Comparison of ENCODE assay signal across 14 cellular contexts in genomic region chr13:79432992-79433391, GRCh38. TPM values are rescaled to one million over a fixed set of nuclear protein-coding genes. Genes with fewer than 3 reads are reported as not detected.
DNase-seq lines count a peak whose midpoint lies in the region; ATAC-seq, FAIRE-seq and TF ChIP-seq lines count a peak whose summit lies in the region.
"Had no signal": no experiment of that assay in that cellular context is flagged by ENCODE, and none has a peak within 500 bp of the region (broad histone marks: within the 10 kb centered on the region; RNA-seq: fewer than 3 reads in every experiment).

No MANE protein-coding gene starts in this region.

- peak overlapping the region; percentile 63 for H2AK5ac ChIP-seq in neuronal stem cell (ENCODE audit: low read depth, low read length)

- peak overlapping the region; percentile 90 for H2BK12ac ChIP-seq in neuronal stem cell (ENCODE audit: low read length)

- in situ Hi-C loops in HepG2 (cut with HindIII; ENCODE audit: extremely low pct_ligation_motif_present, low pct_unique_long_range_greater_than_20kb), result no loop called here

- no peaks in the 10 kb centered on the region for H3K27me3 ChIP-seq in HepG2 (ENCODE audit: control insufficient read depth in 1 of 2, insufficient read depth in 2 of 2, low read length in 2 of 2)
- H3K27me3 ChIP-seq in right lobe of liver, result no peaks in the 10 kb centered on the region
- H3K27me3 ChIP-seq in neuronal stem cell (ENCODE audit: control insufficient read depth in 3 of 3, insufficient read depth in 3 of 3, low read depth in 1 of 3, low read length in 3 of 3), result peaks cover 0 to 44% (median 0%) of the 10 kb centered on the region in 3 experiments
- H3K27me3 ChIP-seq: BE2C had no signal

- peak overlapping the region; percentile 89 for H2BK15ac ChIP-seq in neuronal stem cell (ENCODE audit: low read length)

- no peak for FAIRE-seq in HepG2 (lab: Jason Lieb, UNC)
- FAIRE-seq: A204.1 had no signal

- no peak overlapping the region for H3K4ac ChIP-seq in neuronal stem cell (ENCODE audit: low read length)

- H3K4me3 ChIP-seq in HepG2 (replicated peaks in 1 of 3; ENCODE audit: insufficient read depth in 1 of 3, low read depth in 2 of 3, low read length in 3 of 3) (no peak overlapping the region), right lobe of liver (no peak overlapping the region), neuronal stem cell (ENCODE audit: low read length in 2 of 2) (peak overlapping the region in 1 of 2 donors; percentile 67)

- peak; percentile 56 for ATAC-seq in HepG2
- ATAC-seq in right lobe of liver, result no peak
- no peak for ATAC-seq in GM18502 (IDR thresholded peaks at IDR 0.05; ENCODE audit: poor library complexity, unreplicated experiment)

- CTCF ChIA-PET in HepG2 (lab: Yijun Ruan, JAX; ENCODE audit: low intra/inter-chr PET ratio, low total read pairs), result no interaction called here

- TF ChIP-seq POLR2A in HepG2 (IDR thresholded peaks at IDR 0.05; ENCODE audit: insufficient read depth in 1 of 2, low read depth in 2 of 2, low read length in 2 of 2) (no peak), right lobe of liver (IDR thresholded peaks at IDR 0.05) (no peak)

- TF ChIP-seq RAD21 in HepG2 (CRISPR knock-in tag; IDR thresholded peaks at IDR 0.05), result no peak

- TF ChIP-seq EP300 in HepG2 (IDR thresholded peaks at IDR 0.05; ENCODE audit: low read depth in 2 of 2, low read length in 2 of 2), result no peak
- TF ChIP-seq EP300 in HepG2 (CRISPR knock-in tag; IDR thresholded peaks at IDR 0.05; ENCODE audit: borderline replicate concordance), result no peak

- H2AFZ ChIP-seq in HepG2 (ENCODE audit: low read length), result no peak overlapping the region
- no peak overlapping the region for H2AFZ ChIP-seq in neuronal stem cell (ENCODE audit: low read length)

- POLR2A ChIA-PET in HepG2 (lab: Yijun Ruan, JAX), result no interaction called here

- WGBS in HepG2 (ENCODE audit: low lambda C conversion rate), result 85% methylated on average over 9 of the region's 11 CpGs
- 86% methylated on average over 2 of the region's 11 CpGs for WGBS in right lobe of liver (ENCODE audit: insufficient coverage, low coverage, low lambda C conversion rate, missing lambda C conversion rate)
- WGBS in neuronal stem cell (ENCODE audit: extremely low coverage in 2 of 2, insufficient read length in 2 of 2, insufficient replicate concordance in 1 of 2), 2 donors, result no CpG with 5 or more reads among the region's 11 CpGs

- no peaks in the 10 kb centered on the region for H3K9me3 ChIP-seq in HepG2 (ENCODE audit: low read length)
- no peaks in the 10 kb centered on the region for H3K9me3 ChIP-seq in right lobe of liver
- peaks cover 0 to 8% of the 10 kb centered on the region in 2 donors for H3K9me3 ChIP-seq in neuronal stem cell (replicated peaks in 1 of 2; ENCODE audit: control insufficient read depth in 2 of 2, insufficient read depth in 1 of 2, low read depth in 1 of 2, low read length in 2 of 2)
- H3K9me3 ChIP-seq: BE2C had no signal

- no peaks in the 10 kb centered on the region for H3K4me1 ChIP-seq in HepG2 (ENCODE audit: insufficient read depth, low read length)
- no peaks in the 10 kb centered on the region for H3K4me1 ChIP-seq in right lobe of liver
- peaks cover 0 to 5% of the 10 kb centered on the region in 2 donors for H3K4me1 ChIP-seq in neuronal stem cell (ENCODE audit: control insufficient read depth in 2 of 2, insufficient read depth in 1 of 2, low read depth in 1 of 2, low read length in 2 of 2)
- H3K4me1 ChIP-seq: BE2C had no signal

- no peak overlapping the region for H3K9ac ChIP-seq in HepG2 (ENCODE audit: insufficient read depth, low read depth, low read length)
- H3K9ac ChIP-seq in neuronal stem cell (ENCODE audit: low read depth, low read length, poor library complexity), result no peak overlapping the region

- H3K79me1 ChIP-seq in neuronal stem cell (ENCODE audit: low read depth, low read length), result no peaks in the 10 kb centered on the region

- DNase-seq in HepG2 (ENCODE audit: low spot score), result no peak
- no peak for DNase-seq in right lobe of liver
- no peak for DNase-seq in neuronal stem cell (ENCODE audit: low spot score)
- no peak for DNase-seq in SKM-1 (lab: John Stamatoyannopoulos, UW; ENCODE audit: unreplicated experiment)
- no peak for DNase-seq in medulla oblongata (ENCODE audit: extremely low spot score)
- DNase-seq: BE2C; CD4-positive, alpha-beta memory T cell; GF-D8; HCEC 1CT had no signal

- intact Hi-C loops in HepG2 (cut with micrococcal nuclease; ENCODE audit: unreplicated experiment) (no loop called here), right lobe of liver (cut with DNase I) (loop anchor here in 1 of 2 donors (10.0 kb wide), 1 partner anchor 102 kb away; no protein-coding TSS in a partner anchor)

- H4K8ac ChIP-seq in neuronal stem cell (ENCODE audit: low read depth, low read length), result no peak overlapping the region

- H3K18ac ChIP-seq in neuronal stem cell (ENCODE audit: low read length), result peak overlapping the region; percentile 89

- H3K14ac ChIP-seq in neuronal stem cell (ENCODE audit: low read length), result peak overlapping the region; percentile 38

- no TSS peak for BruUV-seq in HepG2 (replicated peaks; lab: Mats Ljungman, UMichigan)

- no peak overlapping the region for H2BK120ac ChIP-seq in neuronal stem cell (ENCODE audit: low read depth, low read length)

- H2BK5ac ChIP-seq in neuronal stem cell (ENCODE audit: low read length), result no peak overlapping the region

- H3K23ac ChIP-seq in neuronal stem cell (ENCODE audit: low read depth, low read length, poor library complexity), result peak overlapping the region; percentile 85

- H3K4me2 ChIP-seq in HepG2 (ENCODE audit: low read depth, low read length) (no peak overlapping the region), neuronal stem cell (ENCODE audit: insufficient read depth, low read length, poor library complexity, severe bottlenecking) (no peak overlapping the region)

- H4K91ac ChIP-seq in neuronal stem cell (ENCODE audit: low read depth, low read length, poor library complexity), result no peak overlapping the region

- H3K79me2 ChIP-seq in HepG2 (ENCODE audit: insufficient read depth, low read length), result no peaks in the 10 kb centered on the region

- no peak overlapping the region for H3K27ac ChIP-seq in HepG2 (ENCODE audit: extremely low read length, insufficient read depth, low read length)
- no peak overlapping the region for H3K27ac ChIP-seq in right lobe of liver
- H3K27ac ChIP-seq in angular gyrus (ENCODE audit: low read depth, low read length), result peak overlapping the region; percentile 13
- no peak overlapping the region for H3K27ac ChIP-seq in neuronal stem cell (replicated peaks; ENCODE audit: low read length)
- H3K27ac ChIP-seq: C4-2B had no signal

- TF ChIP-seq CTCF in HepG2 (CRISPR knock-in tag; IDR thresholded peaks at IDR 0.05), result no peak
- no peak for TF ChIP-seq CTCF in right lobe of liver (IDR thresholded peaks at IDR 0.05)

- H3K36me3 ChIP-seq in HepG2 (replicated peaks in 1 of 2; ENCODE audit: control insufficient read depth in 1 of 2, insufficient read depth in 2 of 2, low read length in 2 of 2) (no peaks in the 10 kb centered on the region), right lobe of liver (no peaks in the 10 kb centered on the region), neuronal stem cell (replicated peaks in 1 of 2; ENCODE audit: control insufficient read depth in 2 of 2, insufficient read depth in 2 of 2, low read length in 2 of 2) (no peaks in the 10 kb centered on the region)
- H3K36me3 ChIP-seq: BE2C had no signal

- H4K20me1 ChIP-seq in HepG2 (ENCODE audit: insufficient read depth, low read length), result no peaks in the 10 kb centered on the region

RNA-seq across cellular contexts. Expression of gene RBM26, which starts 26.9 kb away (rescaled TPM):
- 28.6 and 34.4 TPM in 2 replicates for total RNA-seq in HepG2 (2016; rRNA removed; fragmentation: Illumina TruSeq; extraction: Trizol)
- 8.0 and 10.1 TPM in 2 replicates for total RNA-seq in HepG2 (2016; cell fraction: cytosol; rRNA removed; fragmentation: Illumina TruSeq; extraction: Trizol; ENCODE audit: low read depth)
- 25.2 and 36.1 TPM in 2 replicates for total RNA-seq in HepG2 (2016; cell fraction: insoluble cytoplasmic fraction; rRNA removed; fragmentation: Illumina TruSeq; extraction: Trizol)
- total RNA-seq in HepG2 (2016; cell fraction: membrane; rRNA removed; fragmentation: Illumina TruSeq; extraction: Trizol), result 12.0 and 13.4 TPM in 2 replicates
- 75.3 and 77.9 TPM in 2 replicates for total RNA-seq in HepG2 (2016; cell fraction: nucleus; rRNA removed; fragmentation: Illumina TruSeq; extraction: Trizol)
- polyA plus RNA-seq in HepG2 (2011; rRNA removed), result 16.1 and 19.4 TPM in 2 replicates
- polyA plus RNA-seq in HepG2 (2011; cell fraction: cytosol; rRNA removed), result 4.3 and 5.8 TPM in 2 replicates
- 40.1 and 43.2 TPM in 2 replicates for polyA plus RNA-seq in HepG2 (2011; cell fraction: nucleus; rRNA removed)
- polyA plus RNA-seq in HepG2 (2012), result 18.6 and 26.4 TPM in 2 replicates
- polyA plus RNA-seq in HepG2 (2016; cell fraction: cytosol; fragmentation: Illumina TruSeq; extraction: Trizol; ENCODE audit: low read depth), result 0.87 and 1.1 TPM in 2 replicates
- 26.2 and 29.3 TPM in 2 replicates for polyA plus RNA-seq in HepG2 (2016; cell fraction: insoluble cytoplasmic fraction; fragmentation: Illumina TruSeq; extraction: Trizol; ENCODE audit: low read depth)
- 2.9 and 3.1 TPM in 2 replicates for polyA plus RNA-seq in HepG2 (2016; cell fraction: membrane; fragmentation: Illumina TruSeq; extraction: Trizol; ENCODE audit: low read depth)
- polyA plus RNA-seq in HepG2 (2016; cell fraction: nucleus; fragmentation: Illumina TruSeq; extraction: Trizol; ENCODE audit: insufficient read depth, low read depth), result 91.7 and 94.4 TPM in 2 replicates
- 23.1 and 34.2 TPM in 2 replicates for polyA minus RNA-seq in HepG2 (2011; rRNA and poly(A)+ RNA removed; ENCODE audit: low replicate concordance)
- polyA minus RNA-seq in HepG2 (2011; cell fraction: cytosol; rRNA and poly(A)+ RNA removed), result 9.2 and 9.8 TPM in 2 replicates
- 111 and 119 TPM in 2 replicates for polyA minus RNA-seq in HepG2 (2011; cell fraction: nucleus; rRNA and poly(A)+ RNA removed)
- total RNA-seq in right lobe of liver, result 10 to 100 TPM; 12.9 to 16.7 (median 15.1) TPM
- 49.8 TPM for polyA plus RNA-seq in neuronal stem cell (2013, experiment 1 of 2)
- 52.2 TPM for polyA plus RNA-seq in neuronal stem cell (2013, experiment 2 of 2)

RNA-seq across cellular contexts. Expression of gene NDFIP2, which starts 48.0 kb away (rescaled TPM):
- total RNA-seq in HepG2 (2016; rRNA removed; fragmentation: Illumina TruSeq; extraction: Trizol) (32.0 and 32.6 TPM in 2 replicates), right lobe of liver (10 to 100 TPM; 20.3 to 32.7 (median 27.5) TPM)
- total RNA-seq in HepG2 (2016; cell fraction: cytosol; rRNA removed; fragmentation: Illumina TruSeq; extraction: Trizol; ENCODE audit: low read depth), result 5.4 and 6.5 TPM in 2 replicates
- 32.5 and 33.8 TPM in 2 replicates for total RNA-seq in HepG2 (2016; cell fraction: insoluble cytoplasmic fraction; rRNA removed; fragmentation: Illumina TruSeq; extraction: Trizol)
- total RNA-seq in HepG2 (2016; cell fraction: membrane; rRNA removed; fragmentation: Illumina TruSeq; extraction: Trizol), result 11.7 and 12.3 TPM in 2 replicates
- 28.6 and 29.3 TPM in 2 replicates for total RNA-seq in HepG2 (2016; cell fraction: nucleus; rRNA removed; fragmentation: Illumina TruSeq; extraction: Trizol)
- polyA plus RNA-seq in HepG2 (2011; rRNA removed), result 22.8 and 23.2 TPM in 2 replicates
- 11.6 and 13.3 TPM in 2 replicates for polyA plus RNA-seq in HepG2 (2011; cell fraction: cytosol; rRNA removed)
- 5.7 and 6.8 TPM in 2 replicates for polyA plus RNA-seq in HepG2 (2011; cell fraction: nucleus; rRNA removed)
- 19.8 and 27.5 TPM in 2 replicates for polyA plus RNA-seq in HepG2 (2012)
- 4.3 and 5.2 TPM in 2 replicates for polyA plus RNA-seq in HepG2 (2016; cell fraction: cytosol; fragmentation: Illumina TruSeq; extraction: Trizol; ENCODE audit: low read depth)
- 27.0 and 28.4 TPM in 2 replicates for polyA plus RNA-seq in HepG2 (2016; cell fraction: insoluble cytoplasmic fraction; fragmentation: Illumina TruSeq; extraction: Trizol; ENCODE audit: low read depth)
- polyA plus RNA-seq in HepG2 (2016; cell fraction: membrane; fragmentation: Illumina TruSeq; extraction: Trizol; ENCODE audit: low read depth), result 9.5 TPM in 2 replicates
- 31.9 and 33.1 TPM in 2 replicates for polyA plus RNA-seq in HepG2 (2016; cell fraction: nucleus; fragmentation: Illumina TruSeq; extraction: Trizol; ENCODE audit: insufficient read depth, low read depth)
- 26.2 and 77.2 TPM in 2 replicates for polyA minus RNA-seq in HepG2 (2011; rRNA and poly(A)+ RNA removed; ENCODE audit: low replicate concordance)
- polyA minus RNA-seq in HepG2 (2011; cell fraction: cytosol; rRNA and poly(A)+ RNA removed), result 21.9 and 24.7 TPM in 2 replicates
- 20.2 and 23.6 TPM in 2 replicates for polyA minus RNA-seq in HepG2 (2011; cell fraction: nucleus; rRNA and poly(A)+ RNA removed)
- polyA plus RNA-seq in neuronal stem cell (2013, experiment 1 of 2), result 11.0 TPM
- polyA plus RNA-seq in neuronal stem cell (2013, experiment 2 of 2), result 11.2 TPM
- polyA plus RNA-seq: IgD-negative memory B cell had no signal
